ENCODE assay signal across 8 cellular contexts in the genomic region with DNA sequence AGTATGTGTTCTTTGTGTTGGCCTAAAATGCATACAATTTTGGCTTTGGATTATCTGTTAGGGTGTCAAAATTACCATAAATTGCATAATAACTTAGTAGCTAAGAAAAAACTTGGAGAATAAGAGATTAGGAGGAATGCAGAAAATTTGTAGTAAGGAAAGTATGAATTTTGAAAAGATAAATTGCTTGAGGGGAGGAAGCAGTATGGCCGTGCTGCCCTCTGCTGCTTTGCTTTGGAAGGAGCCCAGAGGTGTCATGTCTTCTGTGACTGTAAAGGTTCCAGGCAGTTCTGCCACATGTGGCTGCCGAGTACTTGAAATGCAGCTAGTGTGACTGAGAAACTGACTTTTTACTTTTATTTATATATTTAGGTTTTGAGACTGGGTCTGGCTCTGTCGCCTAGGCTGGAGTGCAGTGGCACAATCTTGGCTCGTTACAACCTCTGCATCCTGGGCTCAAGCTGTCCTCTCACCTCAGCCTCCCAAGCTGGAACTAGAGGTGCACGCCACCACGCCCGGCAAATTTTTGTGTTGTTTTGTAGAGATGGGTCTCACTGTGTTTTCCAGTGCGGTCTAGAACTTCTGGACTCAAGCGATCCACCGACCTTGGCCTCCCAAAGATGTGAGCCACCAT. TPM values are rescaled to one million over a fixed set of nuclear protein-coding genes. Genes with fewer than 3 reads are reported as not detected.
DNase-seq lines count a peak whose midpoint lies in the region; ATAC-seq and TF ChIP-seq lines count a peak whose summit lies in the region.

No MANE protein-coding gene starts in this region.

- intact Hi-C loops in posterior cingulate gyrus (cut with DNase I): loop anchor here (5.0 to 10.0 kb wide), 3 partner anchors 173 to 816 kb away; a partner anchor contains a TSS

- H3K9me3 ChIP-seq in CD4-positive, CD25-positive, alpha-beta regulatory T cell (ENCODE audit: control insufficient read depth in 2 of 2, low read length in 2 of 2): no peaks in the 10 kb centered on the region
- H3K9me3 ChIP-seq in gastroesophageal sphincter: no peaks in the 10 kb centered on the region

- TF ChIP-seq POLR2A in gastroesophageal sphincter (IDR thresholded peaks at IDR 0.05): no peak

- peak overlapping the region in 2 of 3 donors; percentile 96 to 97 for H3K27ac Mint-ChIP-seq in CD4-positive, CD25-positive, alpha-beta regulatory T cell

- WGBS in gastroesophageal sphincter (ENCODE audit: low coverage in 1 of 2), 2 donors: 56 to 62% methylated on average over 8 to 10 of the region's 10 CpGs

- DNase-seq in CD4-positive, CD25-positive, alpha-beta regulatory T cell: peak; percentile 45 to 84 (median 74)
- DNase-seq in HCEC 1CT (peak; percentile 49), RKO (ENCODE audit: low spot score) (peak; percentile 80), posterior cingulate gyrus (peak in 6 of 10 donors; percentile 45 to 90 (median 53))
- peak; percentile 89 for DNase-seq in activated effector memory CD4-positive, alpha-beta T cell treated with anti-CD3 and anti-CD28 coated beads, Interleukin-2, amount 50 U/mL, for 16 hours

- peak; percentile 58 to 86 (median 64) for TF ChIP-seq CTCF in gastroesophageal sphincter (IDR thresholded peaks at IDR 0.05)

- no peaks in the 10 kb centered on the region for H3K27me3 Mint-ChIP-seq in CD4-positive, CD25-positive, alpha-beta regulatory T cell

- peak overlapping the region; percentile 97 to 99 (median 98) for H3K4me3 Mint-ChIP-seq in CD4-positive, CD25-positive, alpha-beta regulatory T cell

- peak overlapping the region; percentile 85 for H3K27ac ChIP-seq in CD4-positive, CD25-positive, alpha-beta regulatory T cell (ENCODE audit: insufficient read depth, low read length, poor library complexity, severe bottlenecking)
- peak overlapping the region in 3 of 4 donors; percentile 90 to 95 (median 91) for H3K27ac ChIP-seq in gastroesophageal sphincter

- ATAC-seq in CD4-positive, CD25-positive, alpha-beta regulatory T cell (ENCODE audit: low read depth in 2 of 2): peak; percentile 38 to 58
- ATAC-seq in gastroesophageal sphincter: no peak
- ATAC-seq in GM21825 (IDR thresholded peaks at IDR 0.05; ENCODE audit: unreplicated experiment): no peak
- ATAC-seq in HG03521 (IDR thresholded peaks at IDR 0.05; ENCODE audit: unreplicated experiment): no peak

- H3K4me1 ChIP-seq in CD4-positive, CD25-positive, alpha-beta regulatory T cell (ENCODE audit: control insufficient read depth, insufficient read depth, low read length, poor library complexity, severe bottlenecking): peaks cover 33% of the 10 kb centered on the region
- peaks cover 2 to 31% (median 15%) of the 10 kb centered on the region in 3 donors for H3K4me1 ChIP-seq in gastroesophageal sphincter

- TF ChIP-seq EP300 in gastroesophageal sphincter (IDR thresholded peaks at IDR 0.05): no peak

- peaks cover 12% of the 10 kb centered on the region for H3K36me3 Mint-ChIP-seq in CD4-positive, CD25-positive, alpha-beta regulatory T cell

- peaks cover 18 to 48% (median 34%) of the 10 kb centered on the region in 4 donors for H3K4me1 Mint-ChIP-seq in CD4-positive, CD25-positive, alpha-beta regulatory T cell

- peaks cover 39% of the 10 kb centered on the region for H3K36me3 ChIP-seq in CD4-positive, CD25-positive, alpha-beta regulatory T cell (ENCODE audit: control insufficient read depth, insufficient read depth, low read length)
- H3K36me3 ChIP-seq in gastroesophageal sphincter: peaks cover 0 to 49% of the 10 kb centered on the region in 2 donors

- peak overlapping the region; percentile 91 for H3K4me3 ChIP-seq in CD4-positive, CD25-positive, alpha-beta regulatory T cell (ENCODE audit: low read depth, low read length)
- H3K4me3 ChIP-seq in gastroesophageal sphincter: peak overlapping the region in 1 of 2 donors; percentile 77

- no peaks in the 10 kb centered on the region for H3K27me3 ChIP-seq in CD4-positive, CD25-positive, alpha-beta regulatory T cell (ENCODE audit: control insufficient read depth, insufficient read depth, low read length)
- no peaks in the 10 kb centered on the region for H3K27me3 ChIP-seq in gastroesophageal sphincter

- H3K9me3 Mint-ChIP-seq in CD4-positive, CD25-positive, alpha-beta regulatory T cell: no peaks in the 10 kb centered on the region

RNA-seq across cellular contexts. Expression of a gene that starts 1.8 kb away (rescaled TPM):
- 66.5 TPM for total RNA-seq in CD4-positive, CD25-positive, alpha-beta regulatory T cell
- polyA plus RNA-seq in CD4-positive, CD25-positive, alpha-beta regulatory T cell: 100 to 1,000 TPM; 122 to 134 (median 130) TPM
- total RNA-seq in gastroesophageal sphincter: 100 to 1,000 TPM in 1 of 4 donors, 10 to 100 TPM in 3; 81.0 to 101 (median 87.2) TPM

RNA-seq across cellular contexts. Expression of a gene that starts 22.3 kb away (rescaled TPM):
- 83.3 TPM for total RNA-seq in CD4-positive, CD25-positive, alpha-beta regulatory T cell
- polyA plus RNA-seq in CD4-positive, CD25-positive, alpha-beta regulatory T cell: 10 to 100 TPM; 26.8 to 35.6 (median 31.1) TPM
- 10 to 100 TPM; 36.6 to 46.3 (median 40.6) TPM for total RNA-seq in gastroesophageal sphincter

Comparison
In these comparisons a context has a peak if more than half of its experiments do, and no peak if none do; other contexts are left out.
1. ATAC-seq: peak in CD4-positive, CD25-positive, alpha-beta regulatory T cell (2 of 2); none in gastroesophageal sphincter (single experiment), GM21825 (single experiment) and HG03521 (single experiment).
2. Peak in every context shown above with its lines, with median percentiles within 50 percentile points of each other: DNase-seq.